In the genomic region with DNA sequence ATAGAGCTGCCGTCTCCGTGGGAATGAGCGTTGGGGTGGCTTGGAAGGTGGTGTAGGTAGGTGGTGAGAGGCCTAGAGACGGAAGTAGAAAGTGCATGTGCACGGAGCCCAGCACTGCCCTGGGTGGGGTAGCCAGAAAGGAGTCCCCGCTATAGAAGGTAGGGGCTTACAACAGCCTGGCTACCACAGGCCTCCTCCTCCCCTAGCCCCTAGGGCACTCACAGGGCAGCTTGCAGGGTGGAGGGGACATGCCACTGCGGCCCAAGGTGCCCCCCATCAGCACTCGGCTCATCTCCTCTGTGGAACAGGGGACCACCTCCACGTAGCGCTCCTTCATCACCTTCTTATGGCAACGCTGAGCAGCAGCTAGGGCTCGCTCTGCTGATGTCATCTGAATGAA, we compare ENCODE assay signal across 21 cellular contexts. TPM values are rescaled to one million over a fixed set of nuclear protein-coding genes. Genes with fewer than 3 reads are reported as not detected.
A peak's percentile ranks its signal among the peaks of the same experiment; 100 is the strongest.
DNase-seq lines count a peak whose midpoint lies in the region; ATAC-seq, FAIRE-seq and TF ChIP-seq lines count a peak whose summit lies in the region.
"Had no signal": no experiment of that assay in that cellular context is flagged by ENCODE, and none has a peak within 500 bp of the region (broad histone marks: within the 10 kb centered on the region; RNA-seq: fewer than 3 reads in every experiment).

No MANE protein-coding gene starts in this region.

- FAIRE-seq in bronchial epithelial cell (lab: Jason Lieb, UNC): peak; percentile 72
- FAIRE-seq: GM12892 had no signal

- H3K4me3 Mint-ChIP-seq in activated naive CD8-positive, alpha-beta T cell treated with anti-CD3 and anti-CD28 coated beads, Interleukin-2, amount 10 ng/mL, durations not matched to agents 7 days and 5 days: no peak overlapping the region
- no peak overlapping the region for H3K4me3 Mint-ChIP-seq in activated naive CD8-positive, alpha-beta T cell treated with anti-CD3 and anti-CD28 coated beads, Interleukin-2, amount 50 U/mL, for 24 hours
- H3K4me3 Mint-ChIP-seq in neural progenitor cell: no peak overlapping the region
- H3K4me3 Mint-ChIP-seq: B cell had no signal

- no peak overlapping the region for H3K18ac ChIP-seq in neuronal stem cell (ENCODE audit: low read length)

- peaks cover 23% of the 10 kb centered on the region for H3F3A ChIP-seq in neural progenitor cell (ENCODE audit: low read depth)

- no peak overlapping the region for H2BK15ac ChIP-seq in neuronal stem cell (ENCODE audit: low read length)

- H3K27ac Mint-ChIP-seq in activated naive CD8-positive, alpha-beta T cell treated with anti-CD3 and anti-CD28 coated beads, Interleukin-2, amount 10 ng/mL, durations not matched to agents 7 days and 5 days: peak overlapping the region; percentile 17
- H3K27ac Mint-ChIP-seq in activated naive CD8-positive, alpha-beta T cell treated with anti-CD3 and anti-CD28 coated beads, Interleukin-2, amount 50 U/mL, for 24 hours: no peak overlapping the region
- no peak overlapping the region for H3K27ac Mint-ChIP-seq in neural progenitor cell
- H3K27ac Mint-ChIP-seq: B cell; CD4-positive, CD25-positive, alpha-beta regulatory T cell had no signal

- H3K36me3 ChIP-seq in bronchial epithelial cell (ENCODE audit: control insufficient read depth, insufficient read depth, low read length) (peaks cover 35% of the 10 kb centered on the region), neuronal stem cell (replicated peaks in 1 of 2; ENCODE audit: control insufficient read depth in 2 of 2, insufficient read depth in 2 of 2, low read length in 2 of 2) (peaks cover 8 to 54% of the 10 kb centered on the region in 2 donors), neural progenitor cell (no peaks in the 10 kb centered on the region)

- no peak overlapping the region for H3K4me3 ChIP-seq in bronchial epithelial cell (ENCODE audit: low read depth, low read length)
- no peak overlapping the region for H3K4me3 ChIP-seq in neuronal stem cell (ENCODE audit: low read length in 2 of 2)
- no peak overlapping the region for H3K4me3 ChIP-seq in neural progenitor cell
- H3K4me3 ChIP-seq: GM23248 had no signal

- no peak overlapping the region for H3K23ac ChIP-seq in neuronal stem cell (ENCODE audit: low read depth, low read length, poor library complexity)

- H4K91ac ChIP-seq in neuronal stem cell (ENCODE audit: low read depth, low read length, poor library complexity): no peak overlapping the region

- H3K27me3 ChIP-seq in bronchial epithelial cell (ENCODE audit: control insufficient read depth, insufficient read depth, low read length) (no peaks in the 10 kb centered on the region), neuronal stem cell (ENCODE audit: control insufficient read depth in 3 of 3, insufficient read depth in 3 of 3, low read depth in 1 of 3, low read length in 3 of 3) (peaks cover 0 to 26% (median 9%) of the 10 kb centered on the region in 3 experiments), neural progenitor cell (peaks cover 21% of the 10 kb centered on the region)

- H3K27me3 Mint-ChIP-seq in activated naive CD8-positive, alpha-beta T cell treated with anti-CD3 and anti-CD28 coated beads, Interleukin-2, amount 10 ng/mL, durations not matched to agents 7 days and 5 days: no peaks in the 10 kb centered on the region
- H3K27me3 Mint-ChIP-seq in activated naive CD8-positive, alpha-beta T cell treated with anti-CD3 and anti-CD28 coated beads, Interleukin-2, amount 50 U/mL, for 24 hours: no peaks in the 10 kb centered on the region
- H3K27me3 Mint-ChIP-seq in neural progenitor cell (ENCODE audit: insufficient read depth, low read depth): peaks cover 23% of the 10 kb centered on the region
- H3K27me3 Mint-ChIP-seq: B cell; CD4-positive, CD25-positive, alpha-beta regulatory T cell had no signal

- no peak overlapping the region for H3K4ac ChIP-seq in neuronal stem cell (ENCODE audit: low read length)

- H2AFZ ChIP-seq in neuronal stem cell (ENCODE audit: low read length): no peak overlapping the region
- H2AFZ ChIP-seq in neural progenitor cell (replicated peaks): no peak overlapping the region
- H2AFZ ChIP-seq: GM23248 had no signal

- no CpG with 5 or more reads among the region's 12 CpGs for WGBS in neuronal stem cell (ENCODE audit: extremely low coverage in 2 of 2, insufficient read length in 2 of 2, insufficient replicate concordance in 1 of 2), 2 donors

- H3K14ac ChIP-seq in neuronal stem cell (ENCODE audit: low read length): no peak overlapping the region

- H3K36me3 Mint-ChIP-seq in activated naive CD8-positive, alpha-beta T cell treated with anti-CD3 and anti-CD28 coated beads, Interleukin-2, amount 10 ng/mL, durations not matched to agents 7 days and 5 days: peaks cover 10% of the 10 kb centered on the region
- peaks cover 13% of the 10 kb centered on the region for H3K36me3 Mint-ChIP-seq in activated naive CD8-positive, alpha-beta T cell treated with anti-CD3 and anti-CD28 coated beads, Interleukin-2, amount 50 U/mL, for 24 hours (ENCODE audit: low read depth)
- H3K36me3 Mint-ChIP-seq in neural progenitor cell: peaks cover 4% of the 10 kb centered on the region

- H3K27ac ChIP-seq in neuronal stem cell (replicated peaks; ENCODE audit: low read length) (no peak overlapping the region), neural progenitor cell (no peak overlapping the region)
- H3K27ac ChIP-seq: GM23248 had no signal

- no peak overlapping the region for H2AK5ac ChIP-seq in neuronal stem cell (ENCODE audit: low read depth, low read length)

- no peak for DNase-seq in activated naive CD8-positive, alpha-beta T cell treated with anti-CD3 and anti-CD28 coated beads, Interleukin-2, amount 10 ng/mL, durations not matched to agents 7 days and 5 days
- no peak for DNase-seq in activated naive CD8-positive, alpha-beta T cell treated with anti-CD3 and anti-CD28 coated beads, Interleukin-2, amount 50 U/mL, for 24 hours
- DNase-seq in bronchial epithelial cell (ENCODE audit: low read depth): no peak
- no peak for DNase-seq in neuronal stem cell (ENCODE audit: low spot score)
- no peak for DNase-seq in neural progenitor cell (ENCODE audit: low spot score)
- DNase-seq in globus pallidus (ENCODE audit: low spot score): no peak
- DNase-seq: CD4-positive, CD25-positive, alpha-beta regulatory T cell; DMS153; GM23248; Kasumi-1; MM.1S; NCI-H1092 treated with DMSO at 0.1 percent for 48 hours; NCI-H1694; NCI-H2107; NCI-H226; NCI-H524 treated with DMSO at 0.1 percent for 48 hours had no signal

- peaks cover 22% of the 10 kb centered on the region for H4K20me1 ChIP-seq in neural progenitor cell (ENCODE audit: low read depth)

- peaks cover 2% of the 10 kb centered on the region for H3K79me1 ChIP-seq in neuronal stem cell (ENCODE audit: low read depth, low read length)

- H3K9ac ChIP-seq in neuronal stem cell (ENCODE audit: low read depth, low read length, poor library complexity) (no peak overlapping the region), neural progenitor cell (no peak overlapping the region)
- H3K9ac ChIP-seq: GM23248 had no signal

- no peak for TF ChIP-seq CTCF in bronchial epithelial cell (IDR thresholded peaks at IDR 0.05; ENCODE audit: insufficient read depth, low read length, severe bottlenecking)
- no peak for TF ChIP-seq CTCF in neural progenitor cell (IDR thresholded peaks at IDR 0.05)

- H2BK5ac ChIP-seq in neuronal stem cell (ENCODE audit: low read length): peak overlapping the region; percentile 67

- no peak overlapping the region for H4K8ac ChIP-seq in neuronal stem cell (ENCODE audit: low read depth, low read length)

- H3K9me3 ChIP-seq in neuronal stem cell (replicated peaks in 1 of 2; ENCODE audit: control insufficient read depth in 2 of 2, insufficient read depth in 1 of 2, low read depth in 1 of 2, low read length in 2 of 2) (peaks cover 0 to 6% of the 10 kb centered on the region in 2 donors), neural progenitor cell (ENCODE audit: low read depth) (no peaks in the 10 kb centered on the region)
- H3K9me3 ChIP-seq: Caco-2 had no signal

- POLR2A ChIA-PET in activated naive CD8-positive, alpha-beta T cell treated with anti-CD3 and anti-CD28 coated beads, Interleukin-2, amount 10 ng/mL, durations not matched to agents 7 days and 5 days (lab: Charles Lee): no interaction called here

- no peak overlapping the region for H2BK12ac ChIP-seq in neuronal stem cell (ENCODE audit: low read length)

- no peak for ATAC-seq in activated naive CD8-positive, alpha-beta T cell treated with anti-CD3 and anti-CD28 coated beads, Interleukin-2, amount 10 ng/mL, durations not matched to agents 7 days and 5 days (ENCODE audit: low read depth)
- no peak for ATAC-seq in activated naive CD8-positive, alpha-beta T cell treated with anti-CD3 and anti-CD28 coated beads, Interleukin-2, amount 50 U/mL, for 24 hours
- ATAC-seq in HG03565 (IDR thresholded peaks at IDR 0.05; ENCODE audit: unreplicated experiment): no peak
- ATAC-seq: Right ventricle myocardium inferior had no signal

- peaks cover 35% of the 10 kb centered on the region for H3K4me1 Mint-ChIP-seq in activated naive CD8-positive, alpha-beta T cell treated with anti-CD3 and anti-CD28 coated beads, Interleukin-2, amount 10 ng/mL, durations not matched to agents 7 days and 5 days
- peaks cover 47% of the 10 kb centered on the region for H3K4me1 Mint-ChIP-seq in activated naive CD8-positive, alpha-beta T cell treated with anti-CD3 and anti-CD28 coated beads, Interleukin-2, amount 50 U/mL, for 24 hours
- no peaks in the 10 kb centered on the region for H3K4me1 Mint-ChIP-seq in neural progenitor cell

- H3K4me2 ChIP-seq in neuronal stem cell (ENCODE audit: insufficient read depth, low read length, poor library complexity, severe bottlenecking) (no peak overlapping the region), neural progenitor cell (no peak overlapping the region)

- H2BK120ac ChIP-seq in neuronal stem cell (ENCODE audit: low read depth, low read length): no peak overlapping the region

- H3K79me2 ChIP-seq in neural progenitor cell (ENCODE audit: low read depth): no peaks in the 10 kb centered on the region

- H3K4me1 ChIP-seq in neuronal stem cell (ENCODE audit: control insufficient read depth in 2 of 2, insufficient read depth in 1 of 2, low read depth in 1 of 2, low read length in 2 of 2) (peaks cover 0 to 7% of the 10 kb centered on the region in 2 donors), neural progenitor cell (peaks cover 7% of the 10 kb centered on the region)

- H3K9me3 Mint-ChIP-seq in activated naive CD8-positive, alpha-beta T cell treated with anti-CD3 and anti-CD28 coated beads, Interleukin-2, amount 10 ng/mL, durations not matched to agents 7 days and 5 days: no peaks in the 10 kb centered on the region
- no peaks in the 10 kb centered on the region for H3K9me3 Mint-ChIP-seq in activated naive CD8-positive, alpha-beta T cell treated with anti-CD3 and anti-CD28 coated beads, Interleukin-2, amount 50 U/mL, for 24 hours
- no peaks in the 10 kb centered on the region for H3K9me3 Mint-ChIP-seq in neural progenitor cell
- H3K9me3 Mint-ChIP-seq: CD4-positive, CD25-positive, alpha-beta regulatory T cell had no signal

RNA-seq across cellular contexts. Expression of a gene that starts 5.0 kb away (rescaled TPM):
- total RNA-seq in activated naive CD8-positive, alpha-beta T cell treated with anti-CD3 and anti-CD28 coated beads, Interleukin-2, amount 10 ng/mL, durations not matched to agents 7 days and 5 days: under 1 TPM in 1 of 2 experiments, not detected in 1; 0.86 TPM
- 49.0 and 95.2 TPM in 2 replicates for total RNA-seq in bronchial epithelial cell
- 0.15 TPM for polyA plus RNA-seq in neuronal stem cell (2013, experiment 1 of 2)
- polyA plus RNA-seq in neuronal stem cell (2013, experiment 2 of 2): 0.12 TPM
- total RNA-seq in neural progenitor cell (ENCODE audit: low replicate concordance): 1.5 and 5.4 TPM in 2 replicates
- total RNA-seq: B cell; CD4-positive, CD25-positive, alpha-beta regulatory T cell had no signal

RNA-seq across cellular contexts. Expression of a gene that starts 14.2 kb away (rescaled TPM):
- total RNA-seq in activated naive CD8-positive, alpha-beta T cell treated with anti-CD3 and anti-CD28 coated beads, Interleukin-2, amount 10 ng/mL, durations not matched to agents 7 days and 5 days: 10 to 100 TPM; 10.8 to 12.5 TPM
- total RNA-seq in bronchial epithelial cell (8.2 and 9.2 TPM in 2 replicates), neural progenitor cell (ENCODE audit: low replicate concordance) (3.8 and 11.7 TPM in 2 replicates)
- 5.4 TPM for polyA plus RNA-seq in neuronal stem cell (2013, experiment 1 of 2)
- polyA plus RNA-seq in neuronal stem cell (2013, experiment 2 of 2): 5.7 TPM

RNA-seq across cellular contexts. Expression of a gene that starts 33.4 kb away (rescaled TPM):
- 100 to 1,000 TPM; 110 to 113 TPM for total RNA-seq in activated naive CD8-positive, alpha-beta T cell treated with anti-CD3 and anti-CD28 coated beads, Interleukin-2, amount 10 ng/mL, durations not matched to agents 7 days and 5 days
- total RNA-seq in bronchial epithelial cell: 9.1 and 19.7 TPM in 2 replicates
- polyA plus RNA-seq in neuronal stem cell (2013, experiment 1 of 2): 9.0 TPM
- 8.7 TPM for polyA plus RNA-seq in neuronal stem cell (2013, experiment 2 of 2)
- 5.6 and 13.7 TPM in 2 replicates for total RNA-seq in neural progenitor cell (ENCODE audit: low replicate concordance)
